10 cellular contexts compared by ENCODE assay signal in genomic region chr6:30818426-30818841, GRCh38.
DNase-seq lines count a peak whose midpoint lies in the region; ATAC-seq, FAIRE-seq and TF ChIP-seq lines count a peak whose summit lies in the region.
"Had no signal": no experiment of that assay in that cellular context is flagged by ENCODE, and none has a peak within 500 bp of the region (broad histone marks: within the 10 kb centered on the region; RNA-seq: fewer than 3 reads in every experiment).

No MANE protein-coding gene starts in this region.

- H3K36me3 ChIP-seq in right lobe of liver (no peaks in the 10 kb centered on the region), HepG2 (replicated peaks in 1 of 2; ENCODE audit: control insufficient read depth in 1 of 2, insufficient read depth in 2 of 2, low read length in 2 of 2) (no peaks in the 10 kb centered on the region)

- H3K27me3 ChIP-seq in right lobe of liver, result no peaks in the 10 kb centered on the region
- no peaks in the 10 kb centered on the region for H3K27me3 ChIP-seq in HepG2 (ENCODE audit: control insufficient read depth in 1 of 2, insufficient read depth in 2 of 2, low read length in 2 of 2)

- peaks cover 58% of the 10 kb centered on the region for H3K36me3 Mint-ChIP-seq in activated T-helper 17 cell treated with anti-CD3 and anti-CD28 coated beads, Interleukin-2, amount 50 U/mL, for 72 hours (ENCODE audit: low read depth)

- TF ChIP-seq EP300 in HepG2 (IDR thresholded peaks at IDR 0.05; ENCODE audit: low read depth in 2 of 2, low read length in 2 of 2), result no peak
- TF ChIP-seq EP300 in HepG2 (CRISPR knock-in tag; IDR thresholded peaks at IDR 0.05; ENCODE audit: borderline replicate concordance), result no peak

- intact Hi-C loops in right lobe of liver (cut with DNase I), result no loop called here
- intact Hi-C loops in HepG2 (cut with micrococcal nuclease; ENCODE audit: unreplicated experiment), result no loop called here

- H3K4me3 ChIP-seq in right lobe of liver (no peak overlapping the region), HepG2 (replicated peaks in 1 of 3; ENCODE audit: insufficient read depth in 1 of 3, low read depth in 2 of 3, low read length in 3 of 3) (no peak overlapping the region)

- POLR2A ChIA-PET in HepG2 (lab: Yijun Ruan, JAX), result interaction anchor here (1.2 kb wide), 1 partner anchor 54 kb away, joined by 3 read pairs; no protein-coding TSS in a partner anchor

- ATAC-seq in right lobe of liver (peak in 3 of 4 donors; percentile 31 to 52 (median 31)), HepG2 (no peak)
- no peak for ATAC-seq in activated T-helper 17 cell treated with anti-CD3 and anti-CD28 coated beads, Interleukin-2, amount 50 U/mL, for 72 hours (replicated peaks)

- H4K20me1 ChIP-seq in HepG2 (ENCODE audit: insufficient read depth, low read length), result no peaks in the 10 kb centered on the region

- TF ChIP-seq CTCF in right lobe of liver (IDR thresholded peaks at IDR 0.05) (no peak), HepG2 (CRISPR knock-in tag; IDR thresholded peaks at IDR 0.05) (no peak)

- peak overlapping the region; percentile 79 for H3K4me3 Mint-ChIP-seq in activated T-helper 17 cell treated with anti-CD3 and anti-CD28 coated beads, Interleukin-2, amount 50 U/mL, for 72 hours

- H3K27ac Mint-ChIP-seq in activated T-helper 17 cell treated with anti-CD3 and anti-CD28 coated beads, Interleukin-2, amount 50 U/mL, for 72 hours, result peak overlapping the region; percentile 95

- H3K4me1 ChIP-seq in right lobe of liver (peaks cover 0 to 5% (median 0%) of the 10 kb centered on the region in 4 donors), HepG2 (ENCODE audit: insufficient read depth, low read length) (peaks cover 71% of the 10 kb centered on the region)

- BruUV-seq in HepG2 (replicated peaks; lab: Mats Ljungman, UMichigan), result no TSS peak

- CTCF ChIA-PET in HepG2 (lab: Yijun Ruan, JAX; ENCODE audit: low intra/inter-chr PET ratio, low total read pairs), result no interaction called here

- H3K4me1 Mint-ChIP-seq in activated T-helper 17 cell treated with anti-CD3 and anti-CD28 coated beads, Interleukin-2, amount 50 U/mL, for 72 hours, result peaks cover 66% of the 10 kb centered on the region

- peaks cover 10% of the 10 kb centered on the region for H3K9me3 Mint-ChIP-seq in activated T-helper 17 cell treated with anti-CD3 and anti-CD28 coated beads, Interleukin-2, amount 50 U/mL, for 72 hours

- in situ Hi-C loops in HepG2 (cut with HindIII; ENCODE audit: extremely low pct_ligation_motif_present, low pct_unique_long_range_greater_than_20kb), result no loop called here

- no peak overlapping the region for H2AFZ ChIP-seq in HepG2 (ENCODE audit: low read length)

- no peak for FAIRE-seq in HepG2 (lab: Jason Lieb, UNC)

- TF ChIP-seq RAD21 in HepG2 (CRISPR knock-in tag; IDR thresholded peaks at IDR 0.05), result no peak

- H3K27me3 Mint-ChIP-seq in activated T-helper 17 cell treated with anti-CD3 and anti-CD28 coated beads, Interleukin-2, amount 50 U/mL, for 72 hours, result no peaks in the 10 kb centered on the region

- H3K27ac ChIP-seq in right lobe of liver (peak overlapping the region in 1 of 3 donors; percentile 23), HepG2 (ENCODE audit: extremely low read length, insufficient read depth, low read length) (no peak overlapping the region)

- DNase-seq in right lobe of liver, result no peak
- no peak for DNase-seq in HepG2 (ENCODE audit: low spot score)
- DNase-seq in iris pigment epithelial cell (ENCODE audit: low read depth), result peak; percentile 92
- DNase-seq in SHP77 treated with DMSO at 0.1 percent for 48 hours (lab: John Stamatoyannopoulos, UW), result no peak
- DNase-seq in NCI-H1092 treated with DMSO at 0.1 percent for 48 hours (lab: John Stamatoyannopoulos, UW), result no peak
- no peak for DNase-seq in activated effector memory CD4-positive, alpha-beta T cell treated with anti-CD3 and anti-CD28 coated beads, Interleukin-2, amount 50 U/mL, for 16 hours
- DNase-seq in NCI-H82 treated with DMSO at 0.1 percent for 48 hours (lab: John Stamatoyannopoulos, UW; ENCODE audit: unreplicated experiment), result no peak
- DNase-seq: activated gamma-delta T cell treated with Interleukin-2 at 50 U/mL for 16 hours, DMS79 had no signal

- H3K4me2 ChIP-seq in HepG2 (ENCODE audit: low read depth, low read length), result no peak overlapping the region

- no peak for TF ChIP-seq POLR2A in right lobe of liver (IDR thresholded peaks at IDR 0.05)
- TF ChIP-seq POLR2A in HepG2 (IDR thresholded peaks at IDR 0.05; ENCODE audit: insufficient read depth in 1 of 2, low read depth in 2 of 2, low read length in 2 of 2), result no peak

- 56% methylated on average over 3 of the region's 3 CpGs for WGBS in right lobe of liver (ENCODE audit: insufficient coverage, low coverage, low lambda C conversion rate, missing lambda C conversion rate)
- 93% methylated on average over 3 of the region's 3 CpGs for WGBS in HepG2 (ENCODE audit: low lambda C conversion rate)

- H3K9ac ChIP-seq in HepG2 (ENCODE audit: insufficient read depth, low read depth, low read length), result no peak overlapping the region

- H3K9me3 ChIP-seq in right lobe of liver (no peaks in the 10 kb centered on the region), HepG2 (ENCODE audit: low read length) (no peaks in the 10 kb centered on the region)

- no peaks in the 10 kb centered on the region for H3K79me2 ChIP-seq in HepG2 (ENCODE audit: insufficient read depth, low read length)

TF ChIP-seq in HepG2, 621 proteins besides CTCF, POLR2A, EP300 and RAD21:
- TF ChIP-seq ZNF34 (CRISPR knock-in tag; IDR thresholded peaks at IDR 0.05; ENCODE audit: borderline replicate concordance) (no peak), ZNF563 (CRISPR knock-in tag; IDR thresholded peaks at IDR 0.05) (no peak), ZKSCAN5 (CRISPR knock-in tag; IDR thresholded peaks at IDR 0.05) (no peak), BCL3 (CRISPR knock-in tag; IDR thresholded peaks at IDR 0.05) (no peak), ZSCAN9 (CRISPR knock-in tag; IDR thresholded peaks at IDR 0.05; ENCODE audit: borderline replicate concordance) (no peak), BHLHE40 (IDR thresholded peaks at IDR 0.05; ENCODE audit: low read length) (no peak), CBX5 (CRISPR knock-in tag; IDR thresholded peaks at IDR 0.05; ENCODE audit: borderline replicate concordance) (no peak), HNRNPUL1 (IDR thresholded peaks at IDR 0.05; ENCODE audit: low read depth, low read length) (no peak), ZNF3 (CRISPR knock-in tag; IDR thresholded peaks at IDR 0.05) (no peak)

Comparison
In these comparisons a context has a peak if more than half of its experiments do, and no peak if none do; other contexts are left out.
1. ATAC-seq: peak in right lobe of liver (3 of 4); none in HepG2 (single experiment) and activated T-helper 17 cell treated with anti-CD3 and anti-CD28 coated beads, Interleukin-2, amount 50 U/mL, for 72 hours (single experiment).